Comparison of ENCODE assay signal across 18 cellular contexts in the genomic region with DNA sequence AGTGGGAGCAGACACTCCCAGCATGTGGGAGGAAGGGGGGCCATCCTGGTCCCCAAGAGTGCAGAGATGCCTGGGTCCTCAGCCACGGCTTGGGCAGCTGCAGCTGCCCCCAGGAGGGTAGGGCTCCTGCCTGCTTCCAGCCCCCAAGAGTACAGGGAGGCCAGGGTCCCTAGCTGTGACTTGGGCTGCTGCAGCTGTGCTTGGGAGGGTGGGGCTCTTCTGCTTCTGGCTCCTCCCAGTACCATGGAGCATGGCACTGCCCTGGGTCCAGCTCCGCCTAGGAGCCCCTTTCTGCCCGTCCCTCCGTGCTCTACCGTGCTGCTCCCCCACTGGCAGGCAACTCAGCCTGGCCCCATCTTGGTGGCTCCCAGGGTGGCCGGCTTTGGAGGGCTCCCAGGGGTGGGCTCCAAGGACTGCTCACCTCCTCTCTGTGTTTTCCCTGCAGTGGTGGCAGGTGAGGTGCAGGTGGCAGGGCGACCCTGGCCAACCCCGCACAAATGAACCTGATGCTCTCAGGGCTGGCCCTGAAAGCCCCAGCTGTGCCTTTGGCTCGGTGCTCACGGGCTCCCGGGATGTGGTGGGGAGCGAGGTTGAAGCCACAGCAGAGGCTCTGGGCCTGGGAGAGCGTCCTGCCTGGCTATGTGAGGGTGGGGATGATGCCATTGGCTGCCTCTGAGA.
"Had no signal": no experiment of that assay in that cellular context is flagged by ENCODE, and none has a peak within 500 bp of the region (broad histone marks: within the 10 kb centered on the region; RNA-seq: fewer than 3 reads in every experiment).

No MANE protein-coding gene starts in this region.

- H3K36me3 ChIP-seq: ascending aorta, breast epithelium, sigmoid colon, uterus had no signal

- FAIRE-seq: frontal cortex had no signal

- H3K9me3 Mint-ChIP-seq: activated naive CD8-positive, alpha-beta T cell treated with anti-CD3 and anti-CD28 coated beads, Interleukin-2, amount 50 U/mL, for 24 hours; activated T-helper 17 cell treated with anti-CD3 and anti-CD28 coated beads, Interleukin-2, amount 50 U/mL, for 72 hours; dendritic cell treated with granulocyte-macrophage colony-stimulating factor and Interleukin-4, amounts not matched to agents 40 ng/mL and 50 ng/mL, for 4 days; neural crest cell had no signal

- H3K27me3 Mint-ChIP-seq: activated T-helper 17 cell treated with anti-CD3 and anti-CD28 coated beads, Interleukin-2, amount 50 U/mL, for 72 hours had no signal

- H3K27me3 ChIP-seq: ascending aorta, breast epithelium, sigmoid colon, uterus had no signal

- H3K4me1 Mint-ChIP-seq: activated T-helper 17 cell treated with anti-CD3 and anti-CD28 coated beads, Interleukin-2, amount 50 U/mL, for 72 hours had no signal

- H3K4me3 ChIP-seq: ascending aorta, breast epithelium, sigmoid colon, uterus had no signal

- H3K27ac Mint-ChIP-seq: activated naive CD8-positive, alpha-beta T cell treated with anti-CD3 and anti-CD28 coated beads, Interleukin-2, amount 50 U/mL, for 24 hours; activated T-helper 17 cell treated with anti-CD3 and anti-CD28 coated beads, Interleukin-2, amount 50 U/mL, for 72 hours; dendritic cell treated with granulocyte-macrophage colony-stimulating factor and Interleukin-4, amounts not matched to agents 40 ng/mL and 50 ng/mL, for 4 days had no signal

- H3K4me3 Mint-ChIP-seq: activated naive CD8-positive, alpha-beta T cell treated with anti-CD3 and anti-CD28 coated beads, Interleukin-2, amount 50 U/mL, for 24 hours; activated T-helper 17 cell treated with anti-CD3 and anti-CD28 coated beads, Interleukin-2, amount 50 U/mL, for 72 hours; dendritic cell treated with granulocyte-macrophage colony-stimulating factor and Interleukin-4, amounts not matched to agents 40 ng/mL and 50 ng/mL, for 4 days; neural crest cell had no signal

- ATAC-seq: activated naive CD8-positive, alpha-beta T cell treated with anti-CD3 and anti-CD28 coated beads, Interleukin-2, amount 50 U/mL, for 24 hours; activated T-helper 17 cell treated with anti-CD3 and anti-CD28 coated beads, Interleukin-2, amount 50 U/mL, for 72 hours; left cardiac atrium had no signal

- H3K9me3 ChIP-seq: ascending aorta, breast epithelium, sigmoid colon, uterus had no signal

- DNase-seq: activated CD4-positive, alpha-beta T cell treated with anti-CD3 and anti-CD28 coated beads for 1 hour; activated CD4-positive, alpha-beta T cell treated with anti-CD3 and anti-CD28 coated beads, Interleukin-2, amount 50 U/mL, for 4 hours; activated naive CD4-positive, alpha-beta T cell treated with Interleukin-2 at 50 U/mL for 16 hours; activated naive CD8-positive, alpha-beta T cell treated with anti-CD3 and anti-CD28 coated beads, Interleukin-2, amount 50 U/mL, for 24 hours; cerebellar nuclear complex; head of caudate nucleus; left cardiac atrium; midbrain; sigmoid colon; stimulated activated CD4-positive, alpha-beta T cell treated with anti-CD3 and anti-CD28 coated beads, Interleukin-1b, Interleukin-23, amount 100 ng/mL, for 48 hours; T1000; uterus had no signal

- H3K27ac ChIP-seq: ascending aorta, breast epithelium, sigmoid colon, uterus had no signal

- H3K4me1 ChIP-seq: ascending aorta, breast epithelium, sigmoid colon, uterus had no signal
